32 cellular contexts compared by ENCODE assay signal in the genomic region with DNA sequence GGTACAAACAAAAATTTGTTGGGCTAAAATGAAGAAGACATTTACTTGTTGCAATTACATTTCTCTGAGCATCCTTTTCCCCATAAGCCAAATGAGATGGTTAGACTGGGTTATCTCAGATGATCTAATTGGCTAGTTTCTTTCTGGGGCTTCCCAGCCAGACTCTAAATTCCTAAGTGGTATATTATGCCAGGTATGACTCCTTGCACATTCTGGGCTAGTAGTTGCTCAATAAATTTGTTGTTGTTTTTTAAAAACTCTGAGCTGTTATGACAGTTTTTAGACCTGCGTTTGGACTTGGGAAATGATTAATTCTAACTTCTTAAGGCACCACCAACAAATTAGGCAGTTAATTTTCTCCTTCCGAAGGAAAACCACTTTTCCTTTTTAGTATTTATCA.
"Had no signal": no experiment of that assay in that cellular context is flagged by ENCODE, and none has a peak within 500 bp of the region (broad histone marks: within the 10 kb centered on the region; RNA-seq: fewer than 3 reads in every experiment).

No MANE protein-coding gene starts in this region.

- H3K36me3 ChIP-seq: breast epithelium had no signal

- H3K9me3 ChIP-seq: body of pancreas, breast epithelium, SJCRH30 had no signal

- H3K27me3 ChIP-seq: body of pancreas, breast epithelium, SJCRH30 had no signal

- DNase-seq: activated B cell treated with CpG ODN at 0.5 μM for 24 hours; activated CD4-positive, alpha-beta memory T cell treated with anti-CD3 and anti-CD28 coated beads, Interleukin-2, amount 10 ng/mL, durations not matched to agents 7 days and 5 days; activated CD4-positive, alpha-beta T cell treated with anti-CD3 and anti-CD28 coated beads for 4 hours; activated CD4-positive, CD25-positive, alpha-beta regulatory T cell treated with anti-CD3 and anti-CD28 coated beads, Interleukin-2, amount 50 U/mL, for 72 hours; activated CD8-positive, alpha-beta memory T cell treated with anti-CD3 and anti-CD28 coated beads for 24 hours; activated CD8-positive, alpha-beta memory T cell treated with anti-CD3 and anti-CD28 coated beads, Interleukin-2, amount 10 ng/mL, durations not matched to agents 7 days and 5 days; activated CD8-positive, alpha-beta memory T cell treated with anti-CD3 and anti-CD28 coated beads, Interleukin-2, amount 50 U/mL, for 48 hours; activated effector memory CD4-positive, alpha-beta T cell treated with anti-CD3 and anti-CD28 coated beads, Interleukin-2, amount 50 U/mL, for 16 hours; activated naive CD4-positive, alpha-beta T cell; activated naive CD4-positive, alpha-beta T cell treated with anti-CD3 and anti-CD28 coated beads, Interleukin-2, amount 50 U/mL, for 16 hours; activated naive CD8-positive, alpha-beta T cell treated with anti-CD3 and anti-CD28 coated beads for 36 hours; activated T-cell treated with anti-CD3 and anti-CD28 coated beads, Interleukin-2, amount 50 U/mL, for 48 hours; body of pancreas; caudate nucleus; cerebellar nuclear complex; MM.1S; MV-4-11; NCI-H1092; NCI-H146; NCI-H187; NCI-H2081; NCI-H2171 treated with DMSO at 0.1 percent for 48 hours; NCI-H345; NCI-H524 treated with DMSO at 0.1 percent for 48 hours; SHP77; SJCRH30 had no signal

- ATAC-seq: activated CD8-positive, alpha-beta memory T cell treated with anti-CD3 and anti-CD28 coated beads, Interleukin-2, amount 10 ng/mL, durations not matched to agents 7 days and 5 days; body of pancreas; Panc1 had no signal

- H3K4me2 ChIP-seq: KMS-11 had no signal

- H3K27ac ChIP-seq: body of pancreas, breast epithelium, KMS-11, SJCRH30, SK-N-MC had no signal

- H3K4me3 ChIP-seq: body of pancreas, breast epithelium, SJCRH30, SK-N-MC had no signal

- H3K9ac ChIP-seq: KMS-11 had no signal

- FAIRE-seq: astrocyte, TTC549 had no signal
